1 cellular context compared by ENCODE assay signal in genomic region chr4:102869569-102870227, GRCh38.
TF ChIP-seq lines count a peak whose summit lies in the region.

No MANE protein-coding gene starts in this region.

TF ChIP-seq in GM12878, 131 proteins besides CTCF, POLR2A, EP300 and RAD21 (continued from another document):
- TF ChIP-seq GABPA (IDR thresholded peaks at IDR 0.05; ENCODE audit: low read depth), result no peak
- TF ChIP-seq RUNX3 (IDR thresholded peaks at IDR 0.05; ENCODE audit: low read length), result peak; percentile 22; the same call in 1 of the 2 replicates
